In genomic region chr5:59769041-59769360, GRCh38 we compare ENCODE assay signal across 8 cellular contexts.
DNase-seq lines count a peak whose midpoint lies in the region; FAIRE-seq and TF ChIP-seq lines count a peak whose summit lies in the region.

No MANE protein-coding gene starts in this region.

- TF ChIP-seq RAD21 in neural cell (conservative IDR thresholded peaks at IDR 0.05), result no peak

- no peaks in the 10 kb centered on the region for H3K36me3 ChIP-seq in HUES64 (ENCODE audit: insufficient read depth, low read length)
- H3K36me3 ChIP-seq in endodermal cell (ENCODE audit: control insufficient read depth, insufficient read depth, low read length), result no peaks in the 10 kb centered on the region
- no peaks in the 10 kb centered on the region for H3K36me3 ChIP-seq in neural cell (ENCODE audit: insufficient read depth, low read length)

- TF ChIP-seq EP300 in neural cell (conservative IDR thresholded peaks at IDR 0.05; ENCODE audit: poor library complexity, severe bottlenecking), result no peak

- no peaks in the 10 kb centered on the region for H3F3A ChIP-seq in neural cell (ENCODE audit: insufficient read depth, low read length, poor library complexity, severe bottlenecking)

- no peak overlapping the region for H3K9ac ChIP-seq in HUES64 (ENCODE audit: low read depth, low read length)
- no peak overlapping the region for H3K9ac ChIP-seq in endodermal cell (ENCODE audit: extremely low read depth, low read length, poor library complexity, severe bottlenecking)
- peak overlapping the region; percentile 57 for H3K9ac ChIP-seq in neural cell (ENCODE audit: low read length)

- H3K27me3 Mint-ChIP-seq in endodermal cell (ENCODE audit: insufficient read depth), result peaks cover 37% of the 10 kb centered on the region
- H3K27me3 Mint-ChIP-seq in immature natural killer cell (ENCODE audit: low read depth in 3 of 3), result peaks cover 4 to 12% (median 10%) of the 10 kb centered on the region in 3 donors

- no peak overlapping the region for H2AFZ ChIP-seq in neural cell (ENCODE audit: low read depth, low read length)

- H3K4me3 ChIP-seq in AG04450 (ENCODE audit: low read depth, low read length) (peak overlapping the region; percentile 61), HUES64 (ENCODE audit: low read length) (peak overlapping the region; percentile 62), endodermal cell (ENCODE audit: low read length) (peak overlapping the region; percentile 77), neural cell (ENCODE audit: low read length) (peak overlapping the region; percentile 66)

- TF ChIP-seq CTCF in AG04450 (IDR thresholded peaks at IDR 0.05; ENCODE audit: low read depth, low read length) (no peak), endodermal cell (conservative IDR thresholded peaks at IDR 0.05) (no peak), neural cell (IDR thresholded peaks at IDR 0.05; ENCODE audit: poor library complexity, severe bottlenecking) (no peak)

- H3K9me3 Mint-ChIP-seq in endodermal cell (no peaks in the 10 kb centered on the region), immature natural killer cell (peaks cover 0 to 4% (median 0%) of the 10 kb centered on the region in 6 donors)

- CTCF ChIA-PET in AG04450 (lab: Charles Lee), result interaction anchor here (1.1 kb wide), 1 partner anchor 105 kb away, joined by 3 read pairs; no protein-coding TSS in a partner anchor

- WGBS in HUES64, result 53% methylated on average over 1 of the region's 1 CpG
- WGBS in endodermal cell (ENCODE audit: insufficient coverage in 1 of 2, insufficient read length in 1 of 2), 2 experiments, result 38 to 50% methylated on average over 1 of the region's 1 CpG

- H3K4me1 ChIP-seq in HUES64 (ENCODE audit: insufficient read depth, low read length) (peaks cover 8% of the 10 kb centered on the region), endodermal cell (ENCODE audit: control insufficient read depth, insufficient read depth, low read length) (peaks cover 3% of the 10 kb centered on the region)

- no peak for DNase-seq in AG04450 (ENCODE audit: low read depth, low spot score)
- DNase-seq in endodermal cell, result no peak
- DNase-seq in GM12891 (ENCODE audit: insufficient read length, low spot score), result no peak
- no peak for DNase-seq in immature natural killer cell
- DNase-seq in NCI-H82 (lab: John Stamatoyannopoulos, UW), result no peak
- no peak for DNase-seq in stimulated activated CD4-positive, alpha-beta T cell treated with anti-CD3 and anti-CD28 coated beads, Interleukin-4, amount 100 ng/mL, for 1 hour

- TF ChIP-seq POLR2A in GM12891 (IDR thresholded peaks at IDR 0.05; ENCODE audit: low read depth, low read length), result no peak

- H3K27ac ChIP-seq in AG04450 (ENCODE audit: low read depth, low read length) (no peak overlapping the region), HUES64 (ENCODE audit: low read depth, low read length) (no peak overlapping the region), endodermal cell (ENCODE audit: low read depth, low read length) (peak overlapping the region; percentile 29), neural cell (ENCODE audit: low read length) (no peak overlapping the region)

- no peak for FAIRE-seq in GM12891 (lab: Jason Lieb, UNC)

- no peaks in the 10 kb centered on the region for H3K9me2 ChIP-seq in neural cell (ENCODE audit: insufficient read depth, low read length)

- peak overlapping the region; percentile 50 for H3K4me2 ChIP-seq in neural cell (ENCODE audit: low read length)

- H3K4me3 Mint-ChIP-seq in endodermal cell, result peak overlapping the region; percentile 64
- peak overlapping the region in 1 of 5 donors; percentile 9 for H3K4me3 Mint-ChIP-seq in immature natural killer cell

- no peaks in the 10 kb centered on the region for H4K20me1 ChIP-seq in neural cell (ENCODE audit: insufficient read depth)

- H3K9me3 ChIP-seq in AG04450 (ENCODE audit: control insufficient read depth, insufficient read depth, low read length) (no peaks in the 10 kb centered on the region), HUES64 (ENCODE audit: insufficient read depth, low read depth, low read length) (no peaks in the 10 kb centered on the region), endodermal cell (ENCODE audit: control insufficient read depth, low read length) (no peaks in the 10 kb centered on the region), neural cell (ENCODE audit: low read length) (no peaks in the 10 kb centered on the region)

- H3K79me2 ChIP-seq in neural cell (replicated peaks; ENCODE audit: insufficient read depth, low read length), result no peaks in the 10 kb centered on the region

- H3K4me1 Mint-ChIP-seq in endodermal cell, result peaks cover 11% of the 10 kb centered on the region
- peaks cover 2 to 6% of the 10 kb centered on the region in 2 donors for H3K4me1 Mint-ChIP-seq in immature natural killer cell

- no peak overlapping the region for H3K27ac Mint-ChIP-seq in endodermal cell
- H3K27ac Mint-ChIP-seq in immature natural killer cell, result no peak overlapping the region

- H3K27me3 ChIP-seq in AG04450 (ENCODE audit: control insufficient read depth, insufficient read depth, low read length), result peaks cover 15% of the 10 kb centered on the region
- peaks cover 39% of the 10 kb centered on the region for H3K27me3 ChIP-seq in HUES64 (ENCODE audit: insufficient read depth, low read length)
- H3K27me3 ChIP-seq in endodermal cell (ENCODE audit: control insufficient read depth, insufficient read depth, low read length, poor library complexity, severe bottlenecking), result peaks cover 36% of the 10 kb centered on the region
- peaks cover 32% of the 10 kb centered on the region for H3K27me3 ChIP-seq in neural cell (ENCODE audit: insufficient read depth, low read depth, low read length)

- H3K36me3 Mint-ChIP-seq in endodermal cell (ENCODE audit: low read depth) (no peaks in the 10 kb centered on the region), immature natural killer cell (peaks cover 0 to 3% (median 0%) of the 10 kb centered on the region in 3 donors)

- POLR2A ChIA-PET in AG04450 (lab: Yijun Ruan, JAX), result no interaction called here

TF ChIP-seq in neural cell, 6 proteins besides CTCF, POLR2A, EP300 and RAD21 (continues in another document):
- TF ChIP-seq SMC3 (conservative IDR thresholded peaks at IDR 0.05; ENCODE audit: poor library complexity) (no peak), TAF1 (IDR thresholded peaks at IDR 0.05; ENCODE audit: low read depth) (no peak), EZH2 (IDR thresholded peaks at IDR 0.05; ENCODE audit: borderline replicate concordance, insufficient read depth, low read length, poor library complexity, severe bottlenecking) (no peak), POLR2AphosphoS5 (IDR thresholded peaks at IDR 0.05) (no peak), MXI1 (conservative IDR thresholded peaks at IDR 0.05; ENCODE audit: poor library complexity, severe bottlenecking) (no peak)

TF ChIP-seq in GM12891, 5 proteins besides CTCF, POLR2A, EP300 and RAD21:
- no peak for TF ChIP-seq POLR2AphosphoS5 (IDR thresholded peaks at IDR 0.05; ENCODE audit: low read depth, low read length)
- TF ChIP-seq TAF1 (IDR thresholded peaks at IDR 0.05; ENCODE audit: low read depth, low read length), result no peak
